ENCODE assay signal across 20 cellular contexts in genomic region chr17:38434178-38434665, GRCh38. TPM values are rescaled to one million over a fixed set of nuclear protein-coding genes. Genes with fewer than 3 reads are reported as not detected.
DNase-seq lines count a peak whose midpoint lies in the region; ATAC-seq and TF ChIP-seq lines count a peak whose summit lies in the region.
"Had no signal": no experiment of that assay in that cellular context is flagged by ENCODE, and none has a peak within 500 bp of the region (broad histone marks: within the 10 kb centered on the region; RNA-seq: fewer than 3 reads in every experiment).

No MANE protein-coding gene starts in this region.

- H3K27me3 Mint-ChIP-seq in activated T-helper 17 cell treated with anti-CD3 and anti-CD28 coated beads, Interleukin-2, amount 50 U/mL, for 72 hours = peaks cover 3% of the 10 kb centered on the region

- no peak for ATAC-seq in thoracic aorta (ENCODE audit: insufficient number of reproducible peaks, low FRiP score, low read depth)
- ATAC-seq in GM19455 (IDR thresholded peaks at IDR 0.05; ENCODE audit: unreplicated experiment) = no peak
- ATAC-seq in activated T-helper 17 cell treated with anti-CD3 and anti-CD28 coated beads, Interleukin-2, amount 50 U/mL, for 72 hours (replicated peaks) = no peak

- H3K36me3 ChIP-seq in breast epithelium = no peaks in the 10 kb centered on the region
- H3K36me3 ChIP-seq in mammary epithelial cell (ENCODE audit: insufficient read depth, low read length) = no peaks in the 10 kb centered on the region
- no peaks in the 10 kb centered on the region for H3K36me3 ChIP-seq in thoracic aorta
- H3K36me3 ChIP-seq: BE2C, Peyer's patch, upper lobe of left lung had no signal

- no peak overlapping the region for H3K4me3 ChIP-seq in breast epithelium
- H3K4me3 ChIP-seq in mammary epithelial cell (replicated peaks in 1 of 3; ENCODE audit: insufficient read depth in 1 of 3, low read depth in 2 of 3, low read length in 3 of 3) = no peak overlapping the region
- no peak overlapping the region for H3K4me3 ChIP-seq in thoracic aorta
- H3K4me3 ChIP-seq: GM23248, Peyer's patch, upper lobe of left lung had no signal

- no peaks in the 10 kb centered on the region for H3K79me2 ChIP-seq in mammary epithelial cell (ENCODE audit: insufficient read depth, low read length)

- H3K9ac ChIP-seq in mammary epithelial cell (ENCODE audit: insufficient read depth, low read length) = no peak overlapping the region
- H3K9ac ChIP-seq: GM23248 had no signal

- H3K9me3 ChIP-seq in breast epithelium (no peaks in the 10 kb centered on the region), mammary epithelial cell (replicated peaks; ENCODE audit: insufficient read depth, low read length) (no peaks in the 10 kb centered on the region), thoracic aorta (no peaks in the 10 kb centered on the region)
- H3K9me3 ChIP-seq: BE2C, Peyer's patch, upper lobe of left lung had no signal

- TF ChIP-seq POLR2A in breast epithelium (IDR thresholded peaks at IDR 0.05) = no peak

- BruUV-seq in mammary epithelial cell (replicated peaks; lab: Mats Ljungman, UMichigan) = no TSS peak

- intact Hi-C loops in breast epithelium (cut with DNase I; ENCODE audit: low total_unique reads) = no loop called here
- intact Hi-C loops in mammary epithelial cell (cut with micrococcal nuclease) = no loop called here

- in situ Hi-C loops in mammary epithelial cell (cut with MboI; ENCODE audit: low sequenced_read_pairs in 2 of 2) = loop anchor here in 1 of 2 donors (25.0 kb wide), 1 partner anchor 228 kb away; the partner anchor contains the start of gene EPOP

- H3K4me3 Mint-ChIP-seq in activated T-helper 17 cell treated with anti-CD3 and anti-CD28 coated beads, Interleukin-2, amount 50 U/mL, for 72 hours = no peak overlapping the region
- H3K4me3 Mint-ChIP-seq: activated T-cell treated with anti-CD3 and anti-CD28 coated beads, Interleukin-2, amount 50 U/mL, for 24 hours had no signal

- H3K27ac Mint-ChIP-seq in activated T-helper 17 cell treated with anti-CD3 and anti-CD28 coated beads, Interleukin-2, amount 50 U/mL, for 72 hours = no peak overlapping the region
- H3K27ac Mint-ChIP-seq: activated T-cell treated with anti-CD3 and anti-CD28 coated beads, Interleukin-2, amount 50 U/mL, for 24 hours had no signal

- H3K9me3 Mint-ChIP-seq in activated T-helper 17 cell treated with anti-CD3 and anti-CD28 coated beads, Interleukin-2, amount 50 U/mL, for 72 hours = no peaks in the 10 kb centered on the region
- H3K9me3 Mint-ChIP-seq: activated T-cell treated with anti-CD3 and anti-CD28 coated beads, Interleukin-2, amount 50 U/mL, for 24 hours had no signal

- H3K36me3 Mint-ChIP-seq in activated T-helper 17 cell treated with anti-CD3 and anti-CD28 coated beads, Interleukin-2, amount 50 U/mL, for 72 hours (ENCODE audit: low read depth) = no peaks in the 10 kb centered on the region

- H2AFZ ChIP-seq in mammary epithelial cell (ENCODE audit: low read depth, low read length) = no peak overlapping the region
- H2AFZ ChIP-seq: GM23248 had no signal

- no peaks in the 10 kb centered on the region for H3K27me3 ChIP-seq in breast epithelium
- H3K27me3 ChIP-seq in mammary epithelial cell (ENCODE audit: insufficient read depth, low read length) = no peaks in the 10 kb centered on the region
- H3K27me3 ChIP-seq in thoracic aorta (replicated peaks; ENCODE audit: insufficient read depth) = no peaks in the 10 kb centered on the region
- H3K27me3 ChIP-seq: BE2C, Peyer's patch, upper lobe of left lung had no signal

- no peak overlapping the region for H3K4me2 ChIP-seq in mammary epithelial cell (ENCODE audit: insufficient read depth, low read depth, low read length)

- H3K4me1 ChIP-seq in breast epithelium (peaks cover 1 to 6% of the 10 kb centered on the region in 2 donors), mammary epithelial cell (ENCODE audit: insufficient read depth, low read length) (peaks cover 3% of the 10 kb centered on the region), thoracic aorta (ENCODE audit: control insufficient read depth in 1 of 2, low read depth in 2 of 2) (peaks cover 21 to 32% of the 10 kb centered on the region in 2 donors)
- H3K4me1 ChIP-seq: Peyer's patch had no signal

- DNase-seq in breast epithelium (ENCODE audit: low spot score in 2 of 2) = no peak
- no peak for DNase-seq in mammary epithelial cell
- DNase-seq in globus pallidus (ENCODE audit: low spot score) = peak; percentile 68
- peak in 51 of 56 donors; percentile 31 to 89 (median 66) for DNase-seq in nucleus accumbens (lab: John Stamatoyannopoulos, UW)
- DNase-seq in thoracic aorta (ENCODE audit: low spot score) = no peak
- no peak for DNase-seq in effector CD4-positive, alpha-beta T cell
- DNase-seq: activated CD4-positive, alpha-beta T cell treated with anti-CD3 and anti-CD28 coated beads, Interleukin-2, amount 50 U/mL, for 4 hours; activated naive CD4-positive, alpha-beta T cell treated with anti-CD3 and anti-CD28 coated beads, Interleukin-2, amount 50 U/mL, for 16 hours; activated T-cell treated with anti-CD3 and anti-CD28 coated beads, Interleukin-2, amount 50 U/mL, for 24 hours; BE2C; effector CD8-positive, alpha-beta T cell; GF-D8; GM23248; Kasumi-1; NCI-H774; Peyer's patch; upper lobe of left lung had no signal

- no peaks in the 10 kb centered on the region for H4K20me1 ChIP-seq in mammary epithelial cell (ENCODE audit: insufficient read depth, low read length)

- CTCF ChIA-PET in mammary epithelial cell (lab: Charles Lee; ENCODE audit: low non-redundant PET) = no interaction called here

- 58% methylated on average over 9 of the region's 21 CpGs for WGBS in mammary epithelial cell (ENCODE audit: low coverage, missing lambda C conversion rate)

- no peaks in the 10 kb centered on the region for H3K4me1 Mint-ChIP-seq in activated T-helper 17 cell treated with anti-CD3 and anti-CD28 coated beads, Interleukin-2, amount 50 U/mL, for 72 hours

- no peak for TF ChIP-seq CTCF in breast epithelium (IDR thresholded peaks at IDR 0.05)
- TF ChIP-seq CTCF in mammary epithelial cell (conservative IDR thresholded peaks at IDR 0.05 in 1 of 2, IDR thresholded peaks at IDR 0.05 in 1 of 2; ENCODE audit: extremely low read depth in 1 of 2, insufficient read depth in 1 of 2, low read depth in 1 of 2, low read length in 2 of 2) = no peak
- no peak for TF ChIP-seq CTCF in thoracic aorta (IDR thresholded peaks at IDR 0.05)

- dilution Hi-C loops in mammary epithelial cell (cut with HindIII; ENCODE audit: low sequenced_read_pairs) = no loop called here

- H3K27ac ChIP-seq in breast epithelium (peak overlapping the region; percentile 40 to 63), mammary epithelial cell (ENCODE audit: insufficient read depth, low read depth, low read length) (no peak overlapping the region), thoracic aorta (peak overlapping the region; percentile 20 to 38)
- H3K27ac ChIP-seq: 22Rv1, GM23248, Peyer's patch, upper lobe of left lung had no signal

RNA-seq across cellular contexts. Expression of gene ARHGAP23, which starts 6.0 kb away (rescaled TPM):
- total RNA-seq in breast epithelium (10 to 100 TPM; 13.8 to 25.2 (median 21.1) TPM), mammary epithelial cell (10 to 100 TPM; 30.5 to 43.0 TPM), thoracic aorta (10 to 100 TPM; 87.1 to 89.2 TPM)
- 11.4 TPM for polyA plus RNA-seq in mammary epithelial cell
- 28.8 TPM for polyA minus RNA-seq in mammary epithelial cell
- 1 to 10 TPM in 1 of 2 donors, under 1 TPM in 1; 0.69 to 2.2 TPM for total RNA-seq in activated T-helper 17 cell treated with anti-CD3 and anti-CD28 coated beads, Interleukin-2, amount 50 U/mL, for 72 hours

Comparison
In these comparisons a context has a peak if more than half of its experiments do, and no peak if none do; other contexts are left out.
1. DNase-seq: peak in globus pallidus (single experiment) and nucleus accumbens (51 of 56); none in breast epithelium (0 of 2), mammary epithelial cell (single experiment), thoracic aorta (single experiment) and effector CD4-positive, alpha-beta T cell (single experiment).
2. RNA of gene ARHGAP23, which starts 6.0 kb away (total RNA-seq): 87.1 to 89.2 TPM in thoracic aorta, 30.5 to 43.0 TPM in mammary epithelial cell and 13.8 to 25.2 TPM in breast epithelium; 0.69 to 2.2 TPM in activated T-helper 17 cell treated with anti-CD3 and anti-CD28 coated beads, Interleukin-2, amount 50 U/mL, for 72 hours; every median in the first group is over 4 times any median in the second.